19 cellular contexts compared by ENCODE assay signal in genomic region chr17:68239967-68240366, GRCh38. TPM values are rescaled to one million over a fixed set of nuclear protein-coding genes. Genes with fewer than 3 reads are reported as not detected.
DNase-seq lines count a peak whose midpoint lies in the region; ATAC-seq and TF ChIP-seq lines count a peak whose summit lies in the region.
"Had no signal": no experiment of that assay in that cellular context is flagged by ENCODE, and none has a peak within 500 bp of the region (broad histone marks: within the 10 kb centered on the region; RNA-seq: fewer than 3 reads in every experiment).

No MANE protein-coding gene starts in this region.

- CTCF ChIA-PET in activated CD4-positive, alpha-beta T cell treated with anti-CD3 and anti-CD28 coated beads, Interleukin-2, amount 10 ng/mL, durations not matched to agents 7 days and 5 days (lab: Charles Lee) = no interaction called here

- POLR2A ChIA-PET in activated CD4-positive, alpha-beta T cell treated with anti-CD3 and anti-CD28 coated beads, Interleukin-2, amount 10 ng/mL, durations not matched to agents 7 days and 5 days (lab: Charles Lee) = no interaction called here

- H3K27me3 Mint-ChIP-seq in activated CD4-positive, alpha-beta T cell treated with anti-CD3 and anti-CD28 coated beads, Interleukin-2, amount 10 ng/mL, durations not matched to agents 7 days and 5 days = no peaks in the 10 kb centered on the region
- H3K27me3 Mint-ChIP-seq in activated naive CD8-positive, alpha-beta T cell = no peaks in the 10 kb centered on the region
- H3K27me3 Mint-ChIP-seq in CD14-positive monocyte (ENCODE audit: low read depth in 3 of 3) = peaks cover 0 to 1% (median 0%) of the 10 kb centered on the region in 3 donors

- peaks cover 36% of the 10 kb centered on the region for H3K4me1 ChIP-seq in MM.1S (ENCODE audit: low read length)
- H3K4me1 ChIP-seq: A549, body of pancreas had no signal

- peaks cover 57% of the 10 kb centered on the region for H3K4me1 Mint-ChIP-seq in activated CD4-positive, alpha-beta T cell treated with anti-CD3 and anti-CD28 coated beads, Interleukin-2, amount 10 ng/mL, durations not matched to agents 7 days and 5 days
- H3K4me1 Mint-ChIP-seq in activated naive CD8-positive, alpha-beta T cell (ENCODE audit: low read depth) = peaks cover 46% of the 10 kb centered on the region
- H3K4me1 Mint-ChIP-seq in stimulated activated effector memory CD8-positive, alpha-beta T cell treated with anti-CD3 and anti-CD28 coated beads, Interleukin-12 subunit alpha, Interleukin-12 subunit beta, amount 100 ng/mL, for 72 hours = peaks cover 51% of the 10 kb centered on the region
- peaks cover 31% of the 10 kb centered on the region for H3K4me1 Mint-ChIP-seq in CD14-positive monocyte

- H3K27ac Mint-ChIP-seq in activated CD4-positive, alpha-beta T cell treated with anti-CD3 and anti-CD28 coated beads, Interleukin-2, amount 10 ng/mL, durations not matched to agents 7 days and 5 days = peak overlapping the region; percentile 98
- peak overlapping the region; percentile 93 for H3K27ac Mint-ChIP-seq in activated naive CD8-positive, alpha-beta T cell
- H3K27ac Mint-ChIP-seq in stimulated activated effector memory CD8-positive, alpha-beta T cell treated with anti-CD3 and anti-CD28 coated beads, Interleukin-12 subunit alpha, Interleukin-12 subunit beta, amount 100 ng/mL, for 72 hours = peak overlapping the region; percentile 96
- peak overlapping the region in 1 of 7 donors; percentile 10 for H3K27ac Mint-ChIP-seq in CD14-positive monocyte
- H3K27ac Mint-ChIP-seq: nephron had no signal

- H3K9me3 ChIP-seq in MM.1S (replicated peaks; ENCODE audit: insufficient read depth, low read length) = no peaks in the 10 kb centered on the region
- H3K9me3 ChIP-seq: A549, body of pancreas had no signal

- H3K36me3 ChIP-seq in MM.1S (replicated peaks; ENCODE audit: insufficient read depth, low read length) = no peaks in the 10 kb centered on the region

- no peaks in the 10 kb centered on the region for H3K9me3 Mint-ChIP-seq in activated CD4-positive, alpha-beta T cell treated with anti-CD3 and anti-CD28 coated beads, Interleukin-2, amount 10 ng/mL, durations not matched to agents 7 days and 5 days
- no peaks in the 10 kb centered on the region for H3K9me3 Mint-ChIP-seq in activated naive CD8-positive, alpha-beta T cell (ENCODE audit: low read depth)
- no peaks in the 10 kb centered on the region for H3K9me3 Mint-ChIP-seq in stimulated activated effector memory CD8-positive, alpha-beta T cell treated with anti-CD3 and anti-CD28 coated beads, Interleukin-12 subunit alpha, Interleukin-12 subunit beta, amount 100 ng/mL, for 72 hours
- no peaks in the 10 kb centered on the region for H3K9me3 Mint-ChIP-seq in CD14-positive monocyte
- H3K9me3 Mint-ChIP-seq: nephron had no signal

- DNase-seq in activated CD4-positive, alpha-beta T cell treated with anti-CD3 and anti-CD28 coated beads, Interleukin-2, amount 10 ng/mL, durations not matched to agents 7 days and 5 days = no peak
- DNase-seq in activated CD4-positive, alpha-beta T cell treated with anti-CD3 and anti-CD28 coated beads, Interleukin-2, amount 50 U/mL, for 4 hours = no peak
- no peak for DNase-seq in MM.1S
- no peak for DNase-seq in stimulated activated effector memory CD8-positive, alpha-beta T cell treated with anti-CD3 and anti-CD28 coated beads, Interleukin-12 subunit alpha, Interleukin-12 subunit beta, amount 100 ng/mL, for 72 hours (ENCODE audit: low spot score in 2 of 2)
- no peak for DNase-seq in left ventricle myocardium superior
- no peak for DNase-seq in CD14-positive monocyte (ENCODE audit: low spot score)
- DNase-seq: activated CD4-positive, CD25-positive, alpha-beta regulatory T cell; body of pancreas; COR-L47; erythroblast; NCI-H1436 treated with DMSO at 0.1 percent for 48 hours; NCI-H226; NK-92 treated with Interleukin-12 subunit alpha and Interleukin-12 subunit beta, amount 100 ng/mL, for 24 hours; stimulated activated naive CD4-positive, alpha-beta T cell had no signal

- no peak overlapping the region for H3K4me3 ChIP-seq in MM.1S (ENCODE audit: low read length)
- H3K4me3 ChIP-seq: A549, body of pancreas, lung had no signal

- TF ChIP-seq CTCF in MM.1S (IDR thresholded peaks at IDR 0.05; ENCODE audit: low read length) (no peak), CD14-positive monocyte (IDR thresholded peaks at IDR 0.05) (no peak)

- H3F3A ChIP-seq in MM.1S (ENCODE audit: insufficient read depth, low read length) = peaks cover 40% of the 10 kb centered on the region

- H3K4me2 ChIP-seq in MM.1S (ENCODE audit: low read depth, low read length) = 0 out of 2 replicates have a peak overlapping the region, but pooled peaks have one; percentile 94
- H3K4me2 ChIP-seq: A549 had no signal

- intact Hi-C loops in left ventricle myocardium superior (cut with micrococcal nuclease) = no loop called here
- intact Hi-C loops in CD14-positive monocyte (cut with micrococcal nuclease) = no loop called here

- H3K27ac ChIP-seq in MM.1S (ENCODE audit: low read length) = peak overlapping the region; percentile 100; the same call in 1 of the 2 replicates
- H3K27ac ChIP-seq: A549, body of pancreas had no signal

- H3K4me3 Mint-ChIP-seq in activated CD4-positive, alpha-beta T cell treated with anti-CD3 and anti-CD28 coated beads, Interleukin-2, amount 10 ng/mL, durations not matched to agents 7 days and 5 days = peak overlapping the region; percentile 70
- peak overlapping the region; percentile 27 for H3K4me3 Mint-ChIP-seq in activated naive CD8-positive, alpha-beta T cell
- peak overlapping the region; percentile 73 for H3K4me3 Mint-ChIP-seq in stimulated activated effector memory CD8-positive, alpha-beta T cell treated with anti-CD3 and anti-CD28 coated beads, Interleukin-12 subunit alpha, Interleukin-12 subunit beta, amount 100 ng/mL, for 72 hours
- no peak overlapping the region for H3K4me3 Mint-ChIP-seq in CD14-positive monocyte
- H3K4me3 Mint-ChIP-seq: nephron had no signal

- ATAC-seq in stimulated activated effector memory CD8-positive, alpha-beta T cell treated with anti-CD3 and anti-CD28 coated beads, Interleukin-12 subunit alpha, Interleukin-12 subunit beta, amount 100 ng/mL, for 72 hours = no peak
- ATAC-seq in GM21576 (IDR thresholded peaks at IDR 0.05; ENCODE audit: unreplicated experiment) (no peak), left ventricle myocardium superior (no peak)
- ATAC-seq: A549, body of pancreas had no signal

- H3K36me3 Mint-ChIP-seq in activated CD4-positive, alpha-beta T cell treated with anti-CD3 and anti-CD28 coated beads, Interleukin-2, amount 10 ng/mL, durations not matched to agents 7 days and 5 days (ENCODE audit: low read depth) = peaks cover 18% of the 10 kb centered on the region
- H3K36me3 Mint-ChIP-seq in activated naive CD8-positive, alpha-beta T cell = no peaks in the 10 kb centered on the region
- H3K36me3 Mint-ChIP-seq in stimulated activated effector memory CD8-positive, alpha-beta T cell treated with anti-CD3 and anti-CD28 coated beads, Interleukin-12 subunit alpha, Interleukin-12 subunit beta, amount 100 ng/mL, for 72 hours = peaks cover 8% of the 10 kb centered on the region
- peaks cover 3 to 4% of the 10 kb centered on the region in 2 donors for H3K36me3 Mint-ChIP-seq in CD14-positive monocyte

- H2AFZ ChIP-seq in MM.1S (ENCODE audit: low read length) = no peak overlapping the region

- no peaks in the 10 kb centered on the region for H4K20me1 ChIP-seq in MM.1S (ENCODE audit: insufficient read depth, low read length)

- H3K9ac ChIP-seq in MM.1S (ENCODE audit: low read length) = no peak overlapping the region

- H3K79me2 ChIP-seq in MM.1S (ENCODE audit: low read length) = 0 out of 2 replicates have a peak, but pooled peaks cover 3% of the 10 kb centered on the region

- H3K27me3 ChIP-seq in MM.1S (replicated peaks; ENCODE audit: insufficient read depth, low read length) = no peaks in the 10 kb centered on the region
- H3K27me3 ChIP-seq: body of pancreas had no signal

- no peaks in the 10 kb centered on the region for H3K9me2 ChIP-seq in MM.1S (replicated peaks; ENCODE audit: insufficient read depth, low read length)

RNA-seq across cellular contexts. Expression of gene AMZ2, which starts 7.9 kb away (rescaled TPM):
- total RNA-seq in activated CD4-positive, alpha-beta T cell treated with anti-CD3 and anti-CD28 coated beads, Interleukin-2, amount 10 ng/mL, durations not matched to agents 7 days and 5 days = 10 to 100 TPM; 72.5 to 82.3 TPM
- total RNA-seq in left ventricle myocardium superior = 92.1 TPM
- 10 to 100 TPM; 67.2 to 67.6 TPM for polyA plus RNA-seq in CD14-positive monocyte

RNA-seq across cellular contexts. Expression of gene SLC16A6, which starts 51.0 kb away (rescaled TPM):
- 1 to 10 TPM; 5.6 to 6.8 TPM for total RNA-seq in activated CD4-positive, alpha-beta T cell treated with anti-CD3 and anti-CD28 coated beads, Interleukin-2, amount 10 ng/mL, durations not matched to agents 7 days and 5 days
- not detected for total RNA-seq in left ventricle myocardium superior
- 10 to 100 TPM; 12.3 to 14.0 TPM for polyA plus RNA-seq in CD14-positive monocyte

RNA-seq across cellular contexts. Expression of gene ARSG, which starts 51.3 kb away (rescaled TPM):
- total RNA-seq in activated CD4-positive, alpha-beta T cell treated with anti-CD3 and anti-CD28 coated beads, Interleukin-2, amount 10 ng/mL, durations not matched to agents 7 days and 5 days = 10 to 100 TPM; 11.7 to 13.8 TPM
- total RNA-seq in left ventricle myocardium superior = 3.3 TPM
- 10 to 100 TPM; 15.5 to 19.2 TPM for polyA plus RNA-seq in CD14-positive monocyte

Comparison
In these comparisons a context has a peak if more than half of its experiments do, and no peak if none do; other contexts are left out.
1. H3K4me3 Mint-ChIP-seq: peak in activated CD4-positive, alpha-beta T cell treated with anti-CD3 and anti-CD28 coated beads, Interleukin-2, amount 10 ng/mL, durations not matched to agents 7 days and 5 days (single experiment), activated naive CD8-positive, alpha-beta T cell (single experiment) and stimulated activated effector memory CD8-positive, alpha-beta T cell treated with anti-CD3 and anti-CD28 coated beads, Interleukin-12 subunit alpha, Interleukin-12 subunit beta, amount 100 ng/mL, for 72 hours (single experiment); none in CD14-positive monocyte (0 of 2).